9 cellular contexts compared by ENCODE assay signal in the genomic region with DNA sequence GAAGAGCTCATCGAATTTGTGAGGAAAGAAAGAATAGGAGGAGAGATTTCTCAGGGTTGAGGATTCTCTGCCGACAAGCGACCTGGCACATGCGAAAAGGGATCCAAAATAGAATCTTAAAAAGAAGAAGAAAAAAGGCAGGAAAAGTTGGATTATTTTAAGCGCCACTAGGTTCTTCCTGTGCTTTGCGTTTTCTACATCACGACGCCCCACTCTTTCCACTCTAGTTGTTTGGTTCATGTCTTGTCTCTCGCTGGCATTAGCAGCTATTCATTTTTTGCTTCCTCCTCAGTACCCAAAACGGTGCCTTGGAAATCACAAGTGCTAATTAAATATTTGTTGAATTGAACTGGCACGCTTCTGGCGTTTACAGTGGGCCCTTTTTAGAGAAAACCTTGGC. TPM values are rescaled to one million over a fixed set of nuclear protein-coding genes. Genes with fewer than 3 reads are reported as not detected.
DNase-seq lines count a peak whose midpoint lies in the region; ATAC-seq, FAIRE-seq and TF ChIP-seq lines count a peak whose summit lies in the region.
"Had no signal": no experiment of that assay in that cellular context is flagged by ENCODE, and none has a peak within 500 bp of the region (broad histone marks: within the 10 kb centered on the region; RNA-seq: fewer than 3 reads in every experiment).

No MANE protein-coding gene starts in this region.

- peaks cover 6% of the 10 kb centered on the region for H3K36me3 Mint-ChIP-seq in activated CD8-positive, alpha-beta memory T cell treated with anti-CD3 and anti-CD28 coated beads, Interleukin-2, amount 10 ng/mL, durations not matched to agents 7 days and 5 days

- intact Hi-C loops in left colon (cut with DNase I, micrococcal nuclease) = loop anchor here in 1 of 2 donors (5.0 kb wide), 1 partner anchor 114 kb away; no protein-coding TSS in a partner anchor

- no peak for FAIRE-seq in bronchial epithelial cell (lab: Jason Lieb, UNC)
- no peak for FAIRE-seq in D721Med (lab: Jason Lieb, UNC)

- no peak for DNase-seq in activated CD8-positive, alpha-beta memory T cell treated with anti-CD3 and anti-CD28 coated beads, Interleukin-2, amount 10 ng/mL, durations not matched to agents 7 days and 5 days
- no peak for DNase-seq in activated CD8-positive, alpha-beta memory T cell treated with anti-CD3 and anti-CD28 coated beads for 24 hours
- DNase-seq in MG63 (no peak), bronchial epithelial cell (ENCODE audit: low read depth) (peak; percentile 5), medulla oblongata (ENCODE audit: extremely low spot score) (peak; percentile 57), D721Med (ENCODE audit: insufficient read length, low spot score) (no peak), left colon (no peak)
- DNase-seq in stimulated activated CD4-positive, alpha-beta T cell treated with anti-CD3 and anti-CD28 coated beads, Interleukin-1b, Interleukin-23, amount 100 ng/mL, for 48 hours = no peak

- TF ChIP-seq CTCF in bronchial epithelial cell (IDR thresholded peaks at IDR 0.05; ENCODE audit: insufficient read depth, low read length, severe bottlenecking) (no peak), D721Med (IDR thresholded peaks at IDR 0.05; ENCODE audit: insufficient read depth, missing control alignments) (no peak)

- H3K4me1 Mint-ChIP-seq in activated CD8-positive, alpha-beta memory T cell treated with anti-CD3 and anti-CD28 coated beads, Interleukin-2, amount 10 ng/mL, durations not matched to agents 7 days and 5 days = peaks cover 11% of the 10 kb centered on the region

- no peak overlapping the region for H3K27ac Mint-ChIP-seq in activated CD8-positive, alpha-beta memory T cell treated with anti-CD3 and anti-CD28 coated beads, Interleukin-2, amount 10 ng/mL, durations not matched to agents 7 days and 5 days

- no peaks in the 10 kb centered on the region for H3K9me3 Mint-ChIP-seq in activated CD8-positive, alpha-beta memory T cell treated with anti-CD3 and anti-CD28 coated beads, Interleukin-2, amount 10 ng/mL, durations not matched to agents 7 days and 5 days (ENCODE audit: low read depth)
- H3K9me3 Mint-ChIP-seq: activated naive CD4-positive, alpha-beta T cell treated with anti-CD3 and anti-CD28 coated beads, Interleukin-2, amount 50 U/mL, for 24 hours had no signal

- peak; percentile 10 for ATAC-seq in activated CD8-positive, alpha-beta memory T cell treated with anti-CD3 and anti-CD28 coated beads, Interleukin-2, amount 10 ng/mL, durations not matched to agents 7 days and 5 days
- ATAC-seq in left colon = no peak

- H3K27me3 ChIP-seq in MG63 (no peaks in the 10 kb centered on the region), bronchial epithelial cell (ENCODE audit: control insufficient read depth, insufficient read depth, low read length) (no peaks in the 10 kb centered on the region)

- H3K4me3 Mint-ChIP-seq in activated CD8-positive, alpha-beta memory T cell treated with anti-CD3 and anti-CD28 coated beads, Interleukin-2, amount 10 ng/mL, durations not matched to agents 7 days and 5 days = no peak overlapping the region

- CTCF ChIA-PET in activated CD8-positive, alpha-beta memory T cell treated with anti-CD3 and anti-CD28 coated beads, Interleukin-2, amount 10 ng/mL, durations not matched to agents 7 days and 5 days (lab: Charles Lee) = interaction anchor here (0.9 to 1.7 kb wide), 4 partner anchors 14 to 24 kb away, joined by 3 to 7 read pairs (median 5); no protein-coding TSS in a partner anchor

- H3K27me3 Mint-ChIP-seq in activated CD8-positive, alpha-beta memory T cell treated with anti-CD3 and anti-CD28 coated beads, Interleukin-2, amount 10 ng/mL, durations not matched to agents 7 days and 5 days = no peaks in the 10 kb centered on the region
- H3K27me3 Mint-ChIP-seq: activated naive CD4-positive, alpha-beta T cell treated with anti-CD3 and anti-CD28 coated beads, Interleukin-2, amount 50 U/mL, for 24 hours had no signal

- peaks cover 11% of the 10 kb centered on the region for H3K36me3 ChIP-seq in MG63
- peaks cover 2% of the 10 kb centered on the region for H3K36me3 ChIP-seq in bronchial epithelial cell (ENCODE audit: control insufficient read depth, insufficient read depth, low read length)

- no peaks in the 10 kb centered on the region for H3K9me3 ChIP-seq in MG63

- peak overlapping the region; percentile 73 for H3K4me3 ChIP-seq in MG63
- peak overlapping the region; percentile 73 for H3K4me3 ChIP-seq in bronchial epithelial cell (ENCODE audit: low read depth, low read length)

RNA-seq across cellular contexts. Expression of a gene that starts 0.7 kb away (rescaled TPM):
- total RNA-seq in activated CD8-positive, alpha-beta memory T cell treated with anti-CD3 and anti-CD28 coated beads, Interleukin-2, amount 10 ng/mL, durations not matched to agents 7 days and 5 days = 10 to 100 TPM; 12.5 to 12.8 TPM
- 1.9 and 4.2 TPM in 2 replicates for total RNA-seq in MG63 (2014; rRNA removed; shearing (Covaris generic); ENCODE audit: low replicate concordance)
- total RNA-seq in bronchial epithelial cell (4.7 and 7.2 TPM in 2 replicates), left colon (10 to 100 TPM in 1 of 2 donors, 1 to 10 TPM in 1; 8.3 to 14.6 TPM)

RNA-seq across cellular contexts. Expression of a gene that starts 54.7 kb away (rescaled TPM):
- not detected for total RNA-seq in activated CD8-positive, alpha-beta memory T cell treated with anti-CD3 and anti-CD28 coated beads, Interleukin-2, amount 10 ng/mL, durations not matched to agents 7 days and 5 days
- total RNA-seq in MG63 (2014; rRNA removed; shearing (Covaris generic); ENCODE audit: low replicate concordance) = not detected in 2 replicates
- total RNA-seq in bronchial epithelial cell (not detected in 2 replicates), left colon (1 to 10 TPM in 1 of 2 donors, under 1 TPM in 1; 0.40 to 1.6 TPM)

Comparison
In these comparisons a context has a peak if more than half of its experiments do, and no peak if none do; other contexts are left out.
1. DNase-seq: peak in bronchial epithelial cell (single experiment) and medulla oblongata (single experiment); none in activated CD8-positive, alpha-beta memory T cell treated with anti-CD3 and anti-CD28 coated beads, Interleukin-2, amount 10 ng/mL, durations not matched to agents 7 days and 5 days (single experiment), activated CD8-positive, alpha-beta memory T cell treated with anti-CD3 and anti-CD28 coated beads for 24 hours (single experiment), MG63 (single experiment), D721Med (single experiment), stimulated activated CD4-positive, alpha-beta T cell treated with anti-CD3 and anti-CD28 coated beads, Interleukin-1b, Interleukin-23, amount 100 ng/mL, for 48 hours (single experiment) and left colon (0 of 2).